32 cellular contexts compared by ENCODE assay signal in the genomic region with DNA sequence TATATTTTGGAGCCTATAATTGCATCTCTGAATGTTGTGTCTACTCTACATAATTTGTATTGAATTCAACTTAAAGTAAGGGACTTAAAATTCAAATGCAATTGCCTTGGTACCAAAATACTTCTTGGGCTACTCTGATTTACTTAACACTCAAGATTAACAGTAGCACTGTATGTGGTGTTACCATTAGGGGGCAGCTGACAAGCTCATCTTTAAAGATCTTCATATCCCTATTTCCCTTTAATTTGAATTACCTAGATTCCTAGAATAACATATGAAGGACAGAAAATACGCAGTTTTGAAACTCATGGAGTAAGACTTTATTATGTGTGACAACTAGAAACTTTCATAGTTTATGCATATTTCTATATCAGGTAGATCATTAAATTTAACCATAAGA. TPM values are rescaled to one million over a fixed set of nuclear protein-coding genes. Genes with fewer than 3 reads are reported as not detected.
"Had no signal": no experiment of that assay in that cellular context is flagged by ENCODE, and none has a peak within 500 bp of the region (broad histone marks: within the 10 kb centered on the region; RNA-seq: fewer than 3 reads in every experiment).

No MANE protein-coding gene starts in this region.

- H3K4me3 ChIP-seq: ascending aorta, cardiac muscle cell, colonic mucosa, gastroesophageal sphincter, mucosa of descending colon, ovary, smooth muscle cell, stomach, thyroid gland, upper lobe of left lung, vagina had no signal

- H3K36me3 ChIP-seq: cardiac muscle cell, colonic mucosa, ovary, WERI-Rb-1 had no signal

- H3K27me3 ChIP-seq: ascending aorta, cardiac muscle cell, colonic mucosa, gastroesophageal sphincter, ovary, stomach, thyroid gland, upper lobe of left lung, vagina had no signal

- ATAC-seq: activated CD4-positive, CD25-positive, alpha-beta regulatory T cell treated with anti-CD3 and anti-CD28 coated beads, Interleukin-2, amount 50 U/mL, for 24 hours; gastroesophageal sphincter; left cardiac atrium; left ventricle myocardium superior; mucosa of descending colon; natural killer cell treated with Interleukin-12 subunit alpha and Interleukin-12 subunit beta and Interleukin-15 and Interleukin-18, amount 100 ng/mL, for 72 hours; sciatic nerve; stimulated activated naive B cell treated with anti-CD40 and anti-IgM and Interleukin-4, amounts not matched to agents 10 μg/mL and 1 μg/mL and 100 μg/mL, for 72 hours had no signal

- H3K4me3 Mint-ChIP-seq: activated naive CD4-positive, alpha-beta T cell treated with anti-CD3 and anti-CD28 coated beads, Interleukin-2, amount 10 ng/mL, durations not matched to agents 7 days and 5 days; activated naive CD8-positive, alpha-beta T cell treated with anti-CD3 and anti-CD28 coated beads, Interleukin-2, amount 10 ng/mL, durations not matched to agents 7 days and 5 days; activated T-helper 1 cell treated with anti-CD3 and anti-CD28 coated beads, Interleukin-12 subunit alpha, Interleukin-12 subunit beta, Interleukin-2, Interleukin-4 antibody, amounts not matched to agents 30 ng/mL and 10 ng/mL and 1 ng/mL, durations not matched to agents 14 hours and 24 hours and 36 hours; brain; natural killer cell treated with Interleukin-12 subunit alpha and Interleukin-12 subunit beta and Interleukin-15 and Interleukin-18, amount 100 ng/mL, for 72 hours; stimulated activated naive B cell treated with anti-CD40 and anti-IgM and Interleukin-4, amounts not matched to agents 10 μg/mL and 1 μg/mL and 100 μg/mL, for 72 hours had no signal

- H3K9me3 ChIP-seq: ascending aorta, colonic mucosa, gastroesophageal sphincter, mucosa of descending colon, ovary, stomach, thyroid gland, upper lobe of left lung, vagina had no signal

- H3K27ac Mint-ChIP-seq: activated naive CD4-positive, alpha-beta T cell treated with anti-CD3 and anti-CD28 coated beads, Interleukin-2, amount 10 ng/mL, durations not matched to agents 7 days and 5 days; activated naive CD8-positive, alpha-beta T cell treated with anti-CD3 and anti-CD28 coated beads, Interleukin-2, amount 10 ng/mL, durations not matched to agents 7 days and 5 days; activated T-helper 1 cell treated with anti-CD3 and anti-CD28 coated beads, Interleukin-12 subunit alpha, Interleukin-12 subunit beta, Interleukin-2, Interleukin-4 antibody, amounts not matched to agents 30 ng/mL and 10 ng/mL and 1 ng/mL, durations not matched to agents 14 hours and 24 hours and 36 hours; brain; natural killer cell treated with Interleukin-12 subunit alpha and Interleukin-12 subunit beta and Interleukin-15 and Interleukin-18, amount 100 ng/mL, for 72 hours; progenitor cell of endocrine pancreas; stimulated activated naive B cell treated with anti-CD40 and anti-IgM and Interleukin-4, amounts not matched to agents 10 μg/mL and 1 μg/mL and 100 μg/mL, for 72 hours had no signal

- H3K27ac ChIP-seq: ascending aorta, cardiac muscle cell, colonic mucosa, gastroesophageal sphincter, ovary, stomach, thyroid gland, upper lobe of left lung, vagina, WERI-Rb-1 had no signal

- H3K9me3 Mint-ChIP-seq: activated naive CD4-positive, alpha-beta T cell treated with anti-CD3 and anti-CD28 coated beads, Interleukin-2, amount 10 ng/mL, durations not matched to agents 7 days and 5 days; activated naive CD8-positive, alpha-beta T cell treated with anti-CD3 and anti-CD28 coated beads, Interleukin-2, amount 10 ng/mL, durations not matched to agents 7 days and 5 days; activated T-helper 1 cell treated with anti-CD3 and anti-CD28 coated beads, Interleukin-12 subunit alpha, Interleukin-12 subunit beta, Interleukin-2, Interleukin-4 antibody, amounts not matched to agents 30 ng/mL and 10 ng/mL and 1 ng/mL, durations not matched to agents 14 hours and 24 hours and 36 hours; natural killer cell treated with Interleukin-12 subunit alpha and Interleukin-12 subunit beta and Interleukin-15 and Interleukin-18, amount 100 ng/mL, for 72 hours; stimulated activated naive B cell treated with anti-CD40 and anti-IgM and Interleukin-4, amounts not matched to agents 10 μg/mL and 1 μg/mL and 100 μg/mL, for 72 hours had no signal

- H3K27me3 Mint-ChIP-seq: activated naive CD4-positive, alpha-beta T cell treated with anti-CD3 and anti-CD28 coated beads, Interleukin-2, amount 10 ng/mL, durations not matched to agents 7 days and 5 days; activated naive CD8-positive, alpha-beta T cell treated with anti-CD3 and anti-CD28 coated beads, Interleukin-2, amount 10 ng/mL, durations not matched to agents 7 days and 5 days; natural killer cell treated with Interleukin-12 subunit alpha and Interleukin-12 subunit beta and Interleukin-15 and Interleukin-18, amount 100 ng/mL, for 72 hours; progenitor cell of endocrine pancreas; stimulated activated naive B cell treated with anti-CD40 and anti-IgM and Interleukin-4, amounts not matched to agents 10 μg/mL and 1 μg/mL and 100 μg/mL, for 72 hours had no signal

- H3K4me2 ChIP-seq: smooth muscle cell had no signal

- H3K4me1 Mint-ChIP-seq: activated naive CD4-positive, alpha-beta T cell treated with anti-CD3 and anti-CD28 coated beads, Interleukin-2, amount 10 ng/mL, durations not matched to agents 7 days and 5 days; activated naive CD8-positive, alpha-beta T cell treated with anti-CD3 and anti-CD28 coated beads, Interleukin-2, amount 10 ng/mL, durations not matched to agents 7 days and 5 days; brain; stimulated activated naive B cell treated with anti-CD40 and anti-IgM and Interleukin-4, amounts not matched to agents 10 μg/mL and 1 μg/mL and 100 μg/mL, for 72 hours had no signal

- DNase-seq: activated CD4-positive, alpha-beta T cell treated with anti-CD3 and anti-CD28 coated beads for 48 hours; activated CD4-positive, alpha-beta T cell treated with anti-CD3 and anti-CD28 coated beads, Interleukin-2, amount 50 U/mL, for 48 hours; activated CD8-positive, alpha-beta memory T cell treated with anti-CD3 and anti-CD28 coated beads for 24 hours; activated effector memory CD4-positive, alpha-beta T cell treated with anti-CD3 and anti-CD28 coated beads, Interleukin-2, amount 50 U/mL, for 16 hours; activated naive CD4-positive, alpha-beta T cell treated with anti-CD3 and anti-CD28 coated beads, Interleukin-2, amount 10 ng/mL, durations not matched to agents 7 days and 5 days; activated naive CD8-positive, alpha-beta T cell treated with anti-CD3 and anti-CD28 coated beads, Interleukin-2, amount 10 ng/mL, durations not matched to agents 7 days and 5 days; cerebellar nuclear complex; colonic mucosa; effector memory CD4-positive, alpha-beta T cell; head of caudate nucleus; hippocampal formation; left cardiac atrium; left ventricle myocardium superior; mucosa of descending colon; ovary; stimulated activated CD4-positive, alpha-beta T cell treated with anti-CD3 and anti-CD28 coated beads, Interleukin-2, amount 100 ng/mL, for 24 hours; stimulated activated naive B cell treated with anti-CD40 and anti-IgM and Interleukin-4, amounts not matched to agents 10 μg/mL and 1 μg/mL and 100 μg/mL, for 72 hours; stomach; thyroid gland; upper lobe of left lung; WERI-Rb-1 had no signal

- H3K4me1 ChIP-seq: ascending aorta, colonic mucosa, stomach, thyroid gland, upper lobe of left lung, vagina had no signal

- H3K36me3 Mint-ChIP-seq: brain had no signal

RNA-seq across cellular contexts. Expression of gene FAP, which starts 37.4 kb away (rescaled TPM):
- total RNA-seq: activated naive CD8-positive, alpha-beta T cell treated with anti-CD3 and anti-CD28 coated beads, Interleukin-2, amount 10 ng/mL, durations not matched to agents 7 days and 5 days; activated T-helper 1 cell treated with anti-CD3 and anti-CD28 coated beads, Interleukin-12 subunit alpha, Interleukin-12 subunit beta, Interleukin-2, Interleukin-4 antibody, amounts not matched to agents 30 ng/mL and 10 ng/mL and 1 ng/mL, durations not matched to agents 14 hours and 24 hours and 36 hours; cardiac muscle cell; natural killer cell treated with Interleukin-12 subunit alpha and Interleukin-12 subunit beta and Interleukin-15 and Interleukin-18, amount 100 ng/mL, for 72 hours; progenitor cell of endocrine pancreas had no signal
- polyA plus RNA-seq: cardiac muscle cell had no signal
